8 cellular contexts compared by ENCODE assay signal in the genomic region with DNA sequence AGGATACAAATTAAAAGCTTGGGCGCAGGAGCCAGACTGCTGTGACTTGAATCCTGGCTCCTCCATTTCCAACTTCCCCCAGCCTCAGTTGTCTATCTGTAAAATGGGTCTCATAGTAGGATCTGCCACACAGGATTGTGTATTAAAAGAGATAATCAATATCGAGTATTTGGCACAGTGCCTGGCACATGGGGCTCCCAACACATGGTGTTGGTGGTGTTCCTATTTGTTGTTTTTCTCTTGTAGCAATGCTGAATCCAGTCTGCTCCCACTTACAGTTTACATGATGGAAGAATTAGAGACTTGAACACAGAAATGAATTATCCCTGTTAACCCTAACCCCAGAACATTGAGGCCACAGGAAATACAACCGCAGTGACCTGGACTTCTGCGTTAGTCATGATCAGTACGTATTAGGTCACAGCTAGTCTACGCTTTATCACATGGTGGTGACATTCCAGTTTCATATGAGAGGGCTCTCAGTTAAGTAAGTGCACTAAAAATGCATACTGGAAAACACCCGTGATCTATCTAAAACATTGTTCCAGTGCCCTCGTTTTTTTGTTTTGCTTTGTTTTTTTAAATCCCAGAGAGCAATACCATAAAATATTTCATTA.
DNase-seq lines count a peak whose midpoint lies in the region; ATAC-seq lines count a peak whose summit lies in the region.

No MANE protein-coding gene starts in this region.

- H3K27me3 ChIP-seq in SJCRH30, result no peaks in the 10 kb centered on the region
- H3K27me3 ChIP-seq in rectal smooth muscle tissue (ENCODE audit: control insufficient read depth, insufficient read depth, low read length), result no peaks in the 10 kb centered on the region

- H3K36me3 ChIP-seq in SJCRH30 (peaks cover 3% of the 10 kb centered on the region; the same call in 1 of the 2 replicates), rectal smooth muscle tissue (ENCODE audit: control insufficient read depth, insufficient read depth, low read length) (peaks cover 6% of the 10 kb centered on the region)

- DNase-seq in ELR (ENCODE audit: low read depth) (peak; percentile 92), SJCRH30 (no peak), epithelial cell of prostate (ENCODE audit: low read depth, low spot score) (peak; percentile 88), NCI-H1092 (lab: John Stamatoyannopoulos, UW) (no peak)

- no peak for ATAC-seq in GM18861 (IDR thresholded peaks at IDR 0.05; ENCODE audit: unreplicated experiment)
- ATAC-seq in GM21786 (IDR thresholded peaks at IDR 0.05; ENCODE audit: unreplicated experiment), result no peak
- no peak for ATAC-seq in HG03175 (IDR thresholded peaks at IDR 0.05; ENCODE audit: unreplicated experiment)

- H3K27ac ChIP-seq in SJCRH30 (0 out of 2 replicates have a peak overlapping the region, but pooled peaks have one; percentile 0), epithelial cell of prostate (peak overlapping the region; percentile 100), rectal smooth muscle tissue (ENCODE audit: low read depth, low read length) (peak overlapping the region; percentile 77)

- H3K9me3 ChIP-seq in SJCRH30 (replicated peaks), result no peaks in the 10 kb centered on the region

- H3K9ac ChIP-seq in rectal smooth muscle tissue (ENCODE audit: low read length), result no peak overlapping the region

- H3K4me1 ChIP-seq in SJCRH30 (peaks cover 10% of the 10 kb centered on the region), rectal smooth muscle tissue (ENCODE audit: control insufficient read depth, insufficient read depth, low read length) (peaks cover 20% of the 10 kb centered on the region)

- no peak overlapping the region for H3K4me3 ChIP-seq in SJCRH30
- H3K4me3 ChIP-seq in rectal smooth muscle tissue (ENCODE audit: low read length), result peak overlapping the region; percentile 3

Comparison
In these comparisons a context has a peak if more than half of its experiments do, and no peak if none do; other contexts are left out.
1. DNase-seq: peak in ELR (single experiment) and epithelial cell of prostate (single experiment); none in SJCRH30 (0 of 2) and NCI-H1092 (single experiment).
2. H3K27ac ChIP-seq: peak in every context shown above with its lines; median percentile 100 in epithelial cell of prostate; 77 in rectal smooth muscle tissue; 0 in SJCRH30.